13 cellular contexts compared by ENCODE assay signal in genomic region chr5:122126177-122126701, GRCh38. TPM values are rescaled to one million over a fixed set of nuclear protein-coding genes. Genes with fewer than 3 reads are reported as not detected.
DNase-seq lines count a peak whose midpoint lies in the region; ATAC-seq and TF ChIP-seq lines count a peak whose summit lies in the region.
"Had no signal": no experiment of that assay in that cellular context is flagged by ENCODE, and none has a peak within 500 bp of the region (broad histone marks: within the 10 kb centered on the region; RNA-seq: fewer than 3 reads in every experiment).

No MANE protein-coding gene starts in this region.

- H3K27me3 Mint-ChIP-seq in osteocyte (ENCODE audit: unreplicated experiment), result no peaks in the 10 kb centered on the region
- H3K27me3 Mint-ChIP-seq in activated naive CD4-positive, alpha-beta T cell treated with anti-CD3 and anti-CD28 coated beads for 36 hours (ENCODE audit: low read depth), result no peaks in the 10 kb centered on the region
- H3K27me3 Mint-ChIP-seq: dendritic cell treated with granulocyte-macrophage colony-stimulating factor and Interleukin-4, amounts not matched to agents 40 ng/mL and 50 ng/mL, for 4 days had no signal

- CTCF ChIA-PET in BJ (lab: Yijun Ruan, JAX), result interaction anchor here (1.0 to 2.0 kb wide), 5 partner anchors 14 to 37 kb away, joined by 3 to 8 read pairs (median 5); no protein-coding TSS in a partner anchor
- CTCF ChIA-PET in activated naive CD4-positive, alpha-beta T cell treated with anti-CD3 and anti-CD28 coated beads for 36 hours (lab: Charles Lee), result no interaction called here

- no peak for ATAC-seq in HG02852 (IDR thresholded peaks at IDR 0.05; ENCODE audit: unreplicated experiment)

- peak; percentile 37 for DNase-seq in BJ (ENCODE audit: low read depth)
- peak; percentile 30 for DNase-seq in NCI-H446 treated with DMSO at 0.1 percent for 48 hours (lab: John Stamatoyannopoulos, UW)
- DNase-seq in fibroblast of gingiva (ENCODE audit: low read depth), result peak; percentile 30
- DNase-seq in osteocyte (ENCODE audit: extremely low spot score, unreplicated experiment), result no peak
- no peak for DNase-seq in activated CD4-positive, alpha-beta T cell treated with anti-CD3 and anti-CD28 coated beads, Interleukin-2, amount 50 U/mL, for 4 hours
- DNase-seq in NCI-H748 (lab: John Stamatoyannopoulos, UW; ENCODE audit: unreplicated experiment), result no peak
- DNase-seq in activated naive CD4-positive, alpha-beta T cell treated with anti-CD3 and anti-CD28 coated beads for 36 hours, result no peak
- DNase-seq: activated CD4-positive, alpha-beta T cell treated with anti-CD3 and anti-CD28 coated beads for 48 hours; NCI-H524 had no signal

- no peak for TF ChIP-seq CTCF in BJ (IDR thresholded peaks at IDR 0.05; ENCODE audit: insufficient read depth, low read depth, low read length)
- no peak for TF ChIP-seq CTCF in osteocyte (IDR thresholded peaks at IDR 0.05)

- no peaks in the 10 kb centered on the region for H3K36me3 ChIP-seq in BJ (ENCODE audit: control insufficient read depth, insufficient read depth, low read length)
- H3K36me3 ChIP-seq: BLaER1 had no signal

- intact Hi-C loops in activated naive CD4-positive, alpha-beta T cell treated with anti-CD3 and anti-CD28 coated beads for 36 hours (cut with micrococcal nuclease), result no loop called here

- peaks cover 20% of the 10 kb centered on the region for H3K4me1 Mint-ChIP-seq in osteocyte (ENCODE audit: unreplicated experiment)
- no peaks in the 10 kb centered on the region for H3K4me1 Mint-ChIP-seq in activated naive CD4-positive, alpha-beta T cell treated with anti-CD3 and anti-CD28 coated beads for 36 hours (ENCODE audit: low read depth)

- POLR2A ChIA-PET in BJ (lab: Charles Lee), result interaction anchor here (1.4 kb wide), 1 partner anchor 26 kb away, joined by 3 read pairs; no protein-coding TSS in a partner anchor

- H3K9me3 Mint-ChIP-seq in osteocyte (ENCODE audit: unreplicated experiment), result no peaks in the 10 kb centered on the region
- no peaks in the 10 kb centered on the region for H3K9me3 Mint-ChIP-seq in activated naive CD4-positive, alpha-beta T cell treated with anti-CD3 and anti-CD28 coated beads for 36 hours
- H3K9me3 Mint-ChIP-seq: dendritic cell treated with granulocyte-macrophage colony-stimulating factor and Interleukin-4, amounts not matched to agents 40 ng/mL and 50 ng/mL, for 4 days had no signal

- no peaks in the 10 kb centered on the region for H3K36me3 Mint-ChIP-seq in osteocyte (ENCODE audit: unreplicated experiment)
- H3K36me3 Mint-ChIP-seq in activated naive CD4-positive, alpha-beta T cell treated with anti-CD3 and anti-CD28 coated beads for 36 hours (ENCODE audit: low read depth), result no peaks in the 10 kb centered on the region

- no peaks in the 10 kb centered on the region for H3K27me3 ChIP-seq in BJ (ENCODE audit: control insufficient read depth, insufficient read depth, low read length)
- H3K27me3 ChIP-seq: BLaER1 had no signal

- H3K4me3 Mint-ChIP-seq in osteocyte (ENCODE audit: unreplicated experiment), result no peak overlapping the region
- no peak overlapping the region for H3K4me3 Mint-ChIP-seq in activated naive CD4-positive, alpha-beta T cell treated with anti-CD3 and anti-CD28 coated beads for 36 hours
- H3K4me3 Mint-ChIP-seq: dendritic cell treated with granulocyte-macrophage colony-stimulating factor and Interleukin-4, amounts not matched to agents 40 ng/mL and 50 ng/mL, for 4 days had no signal

- H3K4me3 ChIP-seq in BJ (ENCODE audit: low read depth, low read length), result no peak overlapping the region
- H3K4me3 ChIP-seq: BLaER1 had no signal

- H3K27ac Mint-ChIP-seq in osteocyte (ENCODE audit: unreplicated experiment), result peak overlapping the region; percentile 62
- H3K27ac Mint-ChIP-seq in activated naive CD4-positive, alpha-beta T cell treated with anti-CD3 and anti-CD28 coated beads for 36 hours, result no peak overlapping the region
- H3K27ac Mint-ChIP-seq: dendritic cell treated with granulocyte-macrophage colony-stimulating factor and Interleukin-4, amounts not matched to agents 40 ng/mL and 50 ng/mL, for 4 days had no signal

RNA-seq across cellular contexts. Expression of gene ZNF474, which starts 3.1 kb away (rescaled TPM):
- 0.06 and 0.22 TPM in 2 replicates for polyA plus RNA-seq in BJ (2011; rRNA removed)
- not detected in 2 replicates for polyA minus RNA-seq in BJ (2011; rRNA and poly(A)+ RNA removed)
- total RNA-seq in osteocyte, result not detected in 2 replicates
- total RNA-seq in activated naive CD4-positive, alpha-beta T cell treated with anti-CD3 and anti-CD28 coated beads for 36 hours, result not detected
- total RNA-seq: SK-MEL-5 had no signal

RNA-seq across cellular contexts. Expression of gene LOX, which starts 48.2 kb away (rescaled TPM):
- polyA plus RNA-seq in BJ (2011; rRNA removed), result 632 and 668 TPM in 2 replicates
- 624 and 731 TPM in 2 replicates for polyA minus RNA-seq in BJ (2011; rRNA and poly(A)+ RNA removed)
- 72.0 and 75.8 TPM in 2 replicates for total RNA-seq in osteocyte
- total RNA-seq in activated naive CD4-positive, alpha-beta T cell treated with anti-CD3 and anti-CD28 coated beads for 36 hours, result not detected

Comparison
In these comparisons a context has a peak if more than half of its experiments do, and no peak if none do; other contexts are left out.
1. DNase-seq: peak in BJ (single experiment), NCI-H446 treated with DMSO at 0.1 percent for 48 hours (single experiment) and fibroblast of gingiva (single experiment); none in osteocyte (single experiment), activated CD4-positive, alpha-beta T cell treated with anti-CD3 and anti-CD28 coated beads, Interleukin-2, amount 50 U/mL, for 4 hours (0 of 2), NCI-H748 (single experiment) and activated naive CD4-positive, alpha-beta T cell treated with anti-CD3 and anti-CD28 coated beads for 36 hours (single experiment).
2. RNA of gene LOX, which starts 48.2 kb away (total RNA-seq): 72.0 to 75.8 TPM in osteocyte; not detected in activated naive CD4-positive, alpha-beta T cell treated with anti-CD3 and anti-CD28 coated beads for 36 hours; every median in the first group is over 10 times any median in the second.